ENCODE assay signal across 8 cellular contexts in genomic region chr11:44775366-44776356, GRCh38. TPM values are rescaled to one million over a fixed set of nuclear protein-coding genes. Genes with fewer than 3 reads are reported as not detected.
DNase-seq lines count a peak whose midpoint lies in the region; ATAC-seq, FAIRE-seq and TF ChIP-seq lines count a peak whose summit lies in the region.

No MANE protein-coding gene starts in this region.

- DNase-seq in D721Med (ENCODE audit: insufficient read length, low spot score): no peak
- peak; percentile 68 for DNase-seq in HTR-8/SVneo (ENCODE audit: insufficient read length, low spot score)
- DNase-seq in SK-N-DZ (ENCODE audit: low spot score): peak; percentile 83
- peak; percentile 82 for DNase-seq in activated naive CD4-positive, alpha-beta T cell treated with anti-CD3 and anti-CD28 coated beads for 36 hours
- DNase-seq in right atrium auricular region (ENCODE audit: low spot score): no peak
- peak; percentile 47 to 67 for DNase-seq in stimulated activated CD4-positive, alpha-beta T cell treated with anti-CD3 and anti-CD28 coated beads, Interleukin-15, amount 100 ng/mL, for 48 hours (ENCODE audit: low read depth in 2 of 2)

- no peaks in the 10 kb centered on the region for H3K36me3 ChIP-seq in right atrium auricular region

- H3K27me3 ChIP-seq in right atrium auricular region: no peaks in the 10 kb centered on the region

- CTCF ChIA-PET in activated naive CD4-positive, alpha-beta T cell treated with anti-CD3 and anti-CD28 coated beads for 36 hours (lab: Charles Lee): interaction anchor here (0.6 to 4.2 kb wide), 40 partner anchors 8 to 219 kb away, joined by 3 to 25 read pairs (median 4); partner anchors contain the start of gene TSPAN18

- H3K27me3 Mint-ChIP-seq in activated naive CD4-positive, alpha-beta T cell treated with anti-CD3 and anti-CD28 coated beads for 36 hours (ENCODE audit: low read depth): no peaks in the 10 kb centered on the region

- H3K27ac ChIP-seq in right atrium auricular region: peak overlapping the region; percentile 70 to 88

- peak; percentile 79 for TF ChIP-seq CTCF in D721Med (IDR thresholded peaks at IDR 0.05; ENCODE audit: insufficient read depth, missing control alignments)
- TF ChIP-seq CTCF in right atrium auricular region (IDR thresholded peaks at IDR 0.05): peak; percentile 73 to 80

- H3K4me3 ChIP-seq in right atrium auricular region: no peak overlapping the region

- no peak overlapping the region for H3K27ac Mint-ChIP-seq in activated naive CD4-positive, alpha-beta T cell treated with anti-CD3 and anti-CD28 coated beads for 36 hours

- no peaks in the 10 kb centered on the region for H3K9me3 Mint-ChIP-seq in activated naive CD4-positive, alpha-beta T cell treated with anti-CD3 and anti-CD28 coated beads for 36 hours

- intact Hi-C loops in activated naive CD4-positive, alpha-beta T cell treated with anti-CD3 and anti-CD28 coated beads for 36 hours (cut with micrococcal nuclease): loop anchor here (1.0 to 5.0 kb wide), 6 partner anchors 47 to 219 kb away; no protein-coding TSS in a partner anchor

- no peaks in the 10 kb centered on the region for H3K36me3 Mint-ChIP-seq in activated naive CD4-positive, alpha-beta T cell treated with anti-CD3 and anti-CD28 coated beads for 36 hours (ENCODE audit: low read depth)

- ATAC-seq in GM21515 (IDR thresholded peaks at IDR 0.05; ENCODE audit: unreplicated experiment) (no peak), GM18502 (IDR thresholded peaks at IDR 0.05; ENCODE audit: poor library complexity, unreplicated experiment) (no peak)

- H3K4me1 Mint-ChIP-seq in activated naive CD4-positive, alpha-beta T cell treated with anti-CD3 and anti-CD28 coated beads for 36 hours (ENCODE audit: low read depth): peaks cover 6% of the 10 kb centered on the region

- peaks cover 0 to 80% of the 10 kb centered on the region in 2 donors for H3K4me1 ChIP-seq in right atrium auricular region

- FAIRE-seq in D721Med (lab: Jason Lieb, UNC): no peak
- no peak for FAIRE-seq in HTR-8/SVneo (lab: Jason Lieb, UNC)

- no peak overlapping the region for H3K4me3 Mint-ChIP-seq in activated naive CD4-positive, alpha-beta T cell treated with anti-CD3 and anti-CD28 coated beads for 36 hours

- no peaks in the 10 kb centered on the region for H3K9me3 ChIP-seq in right atrium auricular region

RNA-seq across cellular contexts. Expression of gene TSPAN18, which starts 48.9 kb away (rescaled TPM):
- polyA plus RNA-seq in SK-N-DZ (2014; cell fraction: cytosol; rRNA removed): 9.8 and 15.7 TPM in 2 replicates
- 6.9 and 15.7 TPM in 2 replicates for polyA plus RNA-seq in SK-N-DZ (2014; cell fraction: nucleus; rRNA removed)
- 1 to 10 TPM; 7.3 to 8.4 TPM for total RNA-seq in activated naive CD4-positive, alpha-beta T cell treated with anti-CD3 and anti-CD28 coated beads for 36 hours
- total RNA-seq in right atrium auricular region: 10 to 100 TPM; 76.3 to 79.3 TPM

Comparison
In these comparisons a context has a peak if more than half of its experiments do, and no peak if none do; other contexts are left out.
1. DNase-seq: peak in HTR-8/SVneo (single experiment), SK-N-DZ (single experiment), activated naive CD4-positive, alpha-beta T cell treated with anti-CD3 and anti-CD28 coated beads for 36 hours (single experiment) and stimulated activated CD4-positive, alpha-beta T cell treated with anti-CD3 and anti-CD28 coated beads, Interleukin-15, amount 100 ng/mL, for 48 hours (2 of 2); none in D721Med (single experiment) and right atrium auricular region (single experiment).
2. RNA of gene TSPAN18, which starts 48.9 kb away (total RNA-seq): 76.3 to 79.3 TPM in right atrium auricular region; 7.3 to 8.4 TPM in activated naive CD4-positive, alpha-beta T cell treated with anti-CD3 and anti-CD28 coated beads for 36 hours; every median in the first group is over 4 times any median in the second.